Comparison of ENCODE assay signal across 19 cellular contexts in genomic region chr5:127358274-127358673, GRCh38.
DNase-seq lines count a peak whose midpoint lies in the region; ATAC-seq, FAIRE-seq and TF ChIP-seq lines count a peak whose summit lies in the region.
"Had no signal": no experiment of that assay in that cellular context is flagged by ENCODE, and none has a peak within 500 bp of the region (broad histone marks: within the 10 kb centered on the region; RNA-seq: fewer than 3 reads in every experiment).

No MANE protein-coding gene starts in this region.

- dilution Hi-C loops in mammary epithelial cell (cut with HindIII; ENCODE audit: low sequenced_read_pairs) = no loop called here

- TF ChIP-seq CTCF in MCF 10A (IDR thresholded peaks at IDR 0.05; ENCODE audit: unreplicated experiment) = no peak
- TF ChIP-seq CTCF in mammary epithelial cell (conservative IDR thresholded peaks at IDR 0.05 in 1 of 2, IDR thresholded peaks at IDR 0.05 in 1 of 2; ENCODE audit: extremely low read depth in 1 of 2, insufficient read depth in 1 of 2, low read depth in 1 of 2, low read length in 2 of 2) = no peak

- CTCF ChIA-PET in MCF 10A (lab: Yijun Ruan, JAX) (interaction anchor here (1.0 kb wide), 1 partner anchor 9 kb away, joined by 4 read pairs; no protein-coding TSS in a partner anchor), mammary epithelial cell (lab: Charles Lee; ENCODE audit: low non-redundant PET) (interaction anchor here (0.6 kb wide), 1 partner anchor 62 kb away, joined by 3 read pairs; no protein-coding TSS in a partner anchor)

- intact Hi-C loops in MCF 10A (cut with micrococcal nuclease) = no loop called here
- intact Hi-C loops in mammary epithelial cell (cut with micrococcal nuclease) = no loop called here

- FAIRE-seq in urothelium cell line (lab: Jason Lieb, UNC) = no peak
- FAIRE-seq: A204.1 had no signal

- H3K27me3 ChIP-seq in mammary epithelial cell (ENCODE audit: insufficient read depth, low read length) = no peaks in the 10 kb centered on the region
- H3K27me3 ChIP-seq: heart right ventricle, testis had no signal

- no peak overlapping the region for H3K4me2 ChIP-seq in mammary epithelial cell (ENCODE audit: insufficient read depth, low read depth, low read length)

- WGBS in mammary epithelial cell (ENCODE audit: low coverage, missing lambda C conversion rate) = 92% methylated on average over 2 of the region's 2 CpGs

- H3K9ac ChIP-seq in mammary epithelial cell (ENCODE audit: insufficient read depth, low read length) = no peak overlapping the region

- BruUV-seq in MCF 10A (replicated peaks; lab: Mats Ljungman, UMichigan) (no TSS peak), mammary epithelial cell (replicated peaks; lab: Mats Ljungman, UMichigan) (no TSS peak)

- H3K36me3 ChIP-seq in mammary epithelial cell (ENCODE audit: insufficient read depth, low read length) = no peaks in the 10 kb centered on the region
- H3K36me3 ChIP-seq: heart right ventricle, prostate gland had no signal

- no peak overlapping the region for H3K27ac Mint-ChIP-seq in MCF 10A (ENCODE audit: low read depth, unreplicated experiment)
- H3K27ac Mint-ChIP-seq: activated CD4-positive, alpha-beta T cell treated with anti-CD3 and anti-CD28 coated beads, Interleukin-2, amount 10 ng/mL, durations not matched to agents 7 days and 5 days; activated naive CD8-positive, alpha-beta T cell treated with anti-CD3 and anti-CD28 coated beads for 36 hours; activated T-cell treated with anti-CD3 and anti-CD28 coated beads, Interleukin-2, amount 50 U/mL, for 24 hours had no signal

- H3K9me3 Mint-ChIP-seq in MCF 10A (ENCODE audit: unreplicated experiment) = no peaks in the 10 kb centered on the region
- H3K9me3 Mint-ChIP-seq: activated CD4-positive, alpha-beta T cell treated with anti-CD3 and anti-CD28 coated beads, Interleukin-2, amount 10 ng/mL, durations not matched to agents 7 days and 5 days; activated naive CD8-positive, alpha-beta T cell treated with anti-CD3 and anti-CD28 coated beads for 36 hours; activated T-cell treated with anti-CD3 and anti-CD28 coated beads, Interleukin-2, amount 50 U/mL, for 24 hours had no signal

- peak; percentile 71 for DNase-seq in MCF 10A (ENCODE audit: unreplicated experiment)
- no peak for DNase-seq in mammary epithelial cell
- DNase-seq in amniotic stem cell (lab: John Stamatoyannopoulos, UW) = peak; percentile 28
- DNase-seq in hepatic stellate cell (ENCODE audit: low spot score) = peak; percentile 21
- peak; percentile 21 for DNase-seq in urothelium cell line (ENCODE audit: low spot score)
- no peak for DNase-seq in CD1c-positive myeloid dendritic cell (ENCODE audit: extremely low spot score)
- DNase-seq: activated CD4-positive, alpha-beta T cell treated with anti-CD3 and anti-CD28 coated beads, Interleukin-2, amount 10 ng/mL, durations not matched to agents 7 days and 5 days; activated naive CD8-positive, alpha-beta T cell treated with anti-CD3 and anti-CD28 coated beads for 36 hours; activated T-cell treated with anti-CD3 and anti-CD28 coated beads, Interleukin-2, amount 50 U/mL, for 24 hours; Calu3; heart right ventricle; kidney glomerular epithelial cell; NCI-H1048; testis had no signal

- no peaks in the 10 kb centered on the region for H3K9me3 ChIP-seq in mammary epithelial cell (replicated peaks; ENCODE audit: insufficient read depth, low read length)
- H3K9me3 ChIP-seq: heart right ventricle, prostate gland, testis had no signal

- H3K4me3 Mint-ChIP-seq in MCF 10A (ENCODE audit: unreplicated experiment) = no peak overlapping the region
- H3K4me3 Mint-ChIP-seq: activated CD4-positive, alpha-beta T cell treated with anti-CD3 and anti-CD28 coated beads, Interleukin-2, amount 10 ng/mL, durations not matched to agents 7 days and 5 days; activated naive CD8-positive, alpha-beta T cell treated with anti-CD3 and anti-CD28 coated beads for 36 hours; activated T-cell treated with anti-CD3 and anti-CD28 coated beads, Interleukin-2, amount 50 U/mL, for 24 hours had no signal

- no peaks in the 10 kb centered on the region for H3K36me3 Mint-ChIP-seq in MCF 10A (ENCODE audit: insufficient read depth, unreplicated experiment)
- H3K36me3 Mint-ChIP-seq: activated naive CD8-positive, alpha-beta T cell treated with anti-CD3 and anti-CD28 coated beads for 36 hours had no signal

- in situ Hi-C loops in mammary epithelial cell (cut with MboI; ENCODE audit: low sequenced_read_pairs in 2 of 2) = no loop called here

- no peaks in the 10 kb centered on the region for H3K4me1 ChIP-seq in mammary epithelial cell (ENCODE audit: insufficient read depth, low read length)
- H3K4me1 ChIP-seq: heart right ventricle, prostate gland, testis had no signal

- peaks cover 3% of the 10 kb centered on the region for H3K27me3 Mint-ChIP-seq in MCF 10A (ENCODE audit: insufficient read depth, unreplicated experiment)

- H3K27ac ChIP-seq in mammary epithelial cell (ENCODE audit: insufficient read depth, low read depth, low read length) = no peak overlapping the region
- H3K27ac ChIP-seq: epithelial cell of prostate, heart right ventricle, prostate gland, testis had no signal

- ATAC-seq in GM21723 (IDR thresholded peaks at IDR 0.05; ENCODE audit: unreplicated experiment) (no peak), HG03457 (IDR thresholded peaks at IDR 0.05; ENCODE audit: unreplicated experiment) (no peak)
- ATAC-seq: heart right ventricle had no signal

- no peaks in the 10 kb centered on the region for H4K20me1 ChIP-seq in mammary epithelial cell (ENCODE audit: insufficient read depth, low read length)

- POLR2A ChIA-PET in MCF 10A (lab: Yijun Ruan, JAX) = no interaction called here

- no peak overlapping the region for H2AFZ ChIP-seq in mammary epithelial cell (ENCODE audit: low read depth, low read length)

- H3K4me3 ChIP-seq in mammary epithelial cell (replicated peaks in 1 of 3; ENCODE audit: insufficient read depth in 1 of 3, low read depth in 2 of 3, low read length in 3 of 3) = no peak overlapping the region
- H3K4me3 ChIP-seq: heart right ventricle, prostate gland, testis had no signal

- H3K79me2 ChIP-seq in mammary epithelial cell (ENCODE audit: insufficient read depth, low read length) = no peaks in the 10 kb centered on the region

- peaks cover 6% of the 10 kb centered on the region for H3K4me1 Mint-ChIP-seq in MCF 10A (ENCODE audit: insufficient read depth, unreplicated experiment)
- H3K4me1 Mint-ChIP-seq: activated CD4-positive, alpha-beta T cell treated with anti-CD3 and anti-CD28 coated beads, Interleukin-2, amount 10 ng/mL, durations not matched to agents 7 days and 5 days; activated naive CD8-positive, alpha-beta T cell treated with anti-CD3 and anti-CD28 coated beads for 36 hours had no signal

Comparison
In these comparisons a context has a peak if more than half of its experiments do, and no peak if none do; other contexts are left out.
1. DNase-seq: peak in MCF 10A (single experiment), amniotic stem cell (single experiment), hepatic stellate cell (single experiment) and urothelium cell line (single experiment); none in mammary epithelial cell (single experiment) and CD1c-positive myeloid dendritic cell (single experiment).